In the genomic region with DNA sequence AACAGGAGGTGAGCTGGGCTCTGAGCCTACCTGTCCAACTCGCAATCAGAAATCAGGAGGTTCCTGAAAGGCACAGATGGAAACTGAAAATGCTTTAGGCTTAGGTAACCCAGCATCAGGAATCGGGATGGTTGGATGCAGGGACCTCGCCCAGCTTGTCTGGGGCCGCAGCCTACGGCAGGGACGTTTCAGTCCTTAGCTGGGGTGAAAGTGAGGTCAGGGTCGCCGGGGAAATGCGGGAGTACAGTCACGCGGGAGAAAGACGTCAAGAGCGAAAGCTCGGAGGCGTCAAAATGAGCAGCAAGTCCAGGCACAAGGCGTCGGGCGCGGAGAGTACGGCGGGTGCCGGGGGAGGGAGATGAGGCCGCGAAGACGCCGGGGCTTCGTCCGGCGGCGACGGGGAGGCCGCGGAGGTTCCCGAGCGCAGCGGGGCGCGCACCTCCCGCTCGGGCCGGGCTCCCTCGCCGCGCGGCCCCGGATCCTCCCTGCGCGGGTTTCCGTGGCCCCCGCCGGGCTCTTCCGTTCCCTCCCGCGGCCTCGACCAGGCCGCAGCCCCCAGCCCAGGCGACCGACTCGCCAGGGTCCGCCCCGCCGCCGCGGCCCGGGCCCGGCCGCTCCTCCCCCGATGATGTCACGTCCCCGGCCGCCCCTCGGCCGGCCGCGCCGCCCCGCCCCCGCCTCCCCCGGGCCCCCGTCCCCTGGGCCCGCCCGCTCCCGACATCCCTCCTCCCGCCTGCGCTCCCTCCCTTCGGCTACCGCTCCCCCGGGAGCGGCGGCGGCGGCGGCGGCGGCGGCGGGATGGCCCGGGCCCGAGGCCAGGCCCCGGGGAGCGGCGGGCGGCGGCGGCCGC, we compare ENCODE assay signal across 8 cellular contexts. TPM values are rescaled to one million over a fixed set of nuclear protein-coding genes. Genes with fewer than 3 reads are reported as not detected.
A peak's percentile ranks its signal among the peaks of the same experiment; 100 is the strongest.
DNase-seq lines count a peak whose midpoint lies in the region; ATAC-seq and TF ChIP-seq lines count a peak whose summit lies in the region.

Gene EBF4, plus strand, starts transcription at position 745 of the 850 bp plus-strand sequence. CDS start 866 bp downstream, outside the sequence.

- in situ Hi-C loops in G401 (cut with HindIII; ENCODE audit: low sequenced_read_pairs) = no loop called here

- H3K4me3 Mint-ChIP-seq in activated naive CD4-positive, alpha-beta T cell treated with anti-CD3 and anti-CD28 coated beads for 36 hours = peak within 1 kb of the TSS; percentile 75
- peak within 1 kb of the TSS; percentile 96 for H3K4me3 Mint-ChIP-seq in neural progenitor cell

- H3K27me3 ChIP-seq in gastroesophageal sphincter = peaks cover 8% of the 10 kb centered on the region
- H3K27me3 ChIP-seq in neural progenitor cell = peaks cover 97% of the 10 kb centered on the region

- H3K9me3 Mint-ChIP-seq in activated naive CD4-positive, alpha-beta T cell treated with anti-CD3 and anti-CD28 coated beads for 36 hours = no peaks in the 10 kb centered on the region
- H3K9me3 Mint-ChIP-seq in neural progenitor cell = peaks cover 3% of the 10 kb centered on the region

- WGBS in gastroesophageal sphincter (ENCODE audit: low coverage in 1 of 2), 2 donors = 3 to 6% methylated on average over 20 to 31 of the region's 106 CpGs

- H3K4me2 ChIP-seq in neural progenitor cell = peak within 1 kb of the TSS; percentile 70

- H3K4me1 ChIP-seq in gastroesophageal sphincter (peaks cover 0 to 27% (median 2%) of the 10 kb centered on the region in 3 donors), neural progenitor cell (peaks cover 6% of the 10 kb centered on the region)

- peaks cover 3% of the 10 kb centered on the region for H3K36me3 Mint-ChIP-seq in activated naive CD4-positive, alpha-beta T cell treated with anti-CD3 and anti-CD28 coated beads for 36 hours (ENCODE audit: low read depth)
- peaks cover 4% of the 10 kb centered on the region for H3K36me3 Mint-ChIP-seq in neural progenitor cell

- no peaks in the 10 kb centered on the region for H3K79me2 ChIP-seq in neural progenitor cell (ENCODE audit: low read depth)

- ATAC-seq in gastroesophageal sphincter (peak; percentile 84), GM18909 (IDR thresholded peaks at IDR 0.05; ENCODE audit: poor library complexity, unreplicated experiment) (no peak), GM19395 (IDR thresholded peaks at IDR 0.05; ENCODE audit: unreplicated experiment) (no peak), HG03159 (IDR thresholded peaks at IDR 0.05; ENCODE audit: unreplicated experiment) (no peak)

- intact Hi-C loops in activated naive CD4-positive, alpha-beta T cell treated with anti-CD3 and anti-CD28 coated beads for 36 hours (cut with micrococcal nuclease) = loop anchor here (1.0 kb wide), 1 partner anchor 60 kb away; no protein-coding TSS in a partner anchor

- peaks cover 41% of the 10 kb centered on the region for H4K20me1 ChIP-seq in neural progenitor cell (ENCODE audit: low read depth)

- H3K4me1 Mint-ChIP-seq in activated naive CD4-positive, alpha-beta T cell treated with anti-CD3 and anti-CD28 coated beads for 36 hours (ENCODE audit: low read depth) = peaks cover 15% of the 10 kb centered on the region
- peaks cover 31% of the 10 kb centered on the region for H3K4me1 Mint-ChIP-seq in neural progenitor cell

- DNase-seq in G401 (ENCODE audit: low spot score) (peak; percentile 7), NCI-H1092 (lab: John Stamatoyannopoulos, UW) (peak; percentile 10), neural progenitor cell (ENCODE audit: low spot score) (peak; percentile 78)
- DNase-seq in activated naive CD4-positive, alpha-beta T cell treated with anti-CD3 and anti-CD28 coated beads for 36 hours = peak; percentile 32

- H3K9ac ChIP-seq in neural progenitor cell = no peak within 1 kb of the TSS

- H3K27me3 Mint-ChIP-seq in activated naive CD4-positive, alpha-beta T cell treated with anti-CD3 and anti-CD28 coated beads for 36 hours (ENCODE audit: low read depth) = peaks cover 40% of the 10 kb centered on the region
- peaks cover 64% of the 10 kb centered on the region for H3K27me3 Mint-ChIP-seq in neural progenitor cell (ENCODE audit: insufficient read depth, low read depth)

- peaks cover 17% of the 10 kb centered on the region for H3F3A ChIP-seq in neural progenitor cell (ENCODE audit: low read depth)

- no peaks in the 10 kb centered on the region for H3K9me3 ChIP-seq in gastroesophageal sphincter
- no peaks in the 10 kb centered on the region for H3K9me3 ChIP-seq in neural progenitor cell (ENCODE audit: low read depth)

- CTCF ChIA-PET in activated naive CD4-positive, alpha-beta T cell treated with anti-CD3 and anti-CD28 coated beads for 36 hours (lab: Charles Lee) = interaction anchor here (1.1 to 1.5 kb wide), 4 partner anchors 49 to 61 kb away, joined by 3 to 6 read pairs (median 3); no protein-coding TSS in a partner anchor

- TF ChIP-seq POLR2A in gastroesophageal sphincter (IDR thresholded peaks at IDR 0.05) = peak; percentile 69 to 70

- H3K27ac ChIP-seq in gastroesophageal sphincter = peak within 1 kb of the TSS; percentile 23 to 96 (median 94)
- H3K27ac ChIP-seq in neural progenitor cell = no peak within 1 kb of the TSS

- no peak for TF ChIP-seq EP300 in gastroesophageal sphincter (IDR thresholded peaks at IDR 0.05)

- TF ChIP-seq CTCF in gastroesophageal sphincter (IDR thresholded peaks at IDR 0.05) (no peak), neural progenitor cell (IDR thresholded peaks at IDR 0.05) (no peak)

- H2AFZ ChIP-seq in neural progenitor cell (replicated peaks) = no peak within 1 kb of the TSS

- peak within 1 kb of the TSS; percentile 35 to 71 for H3K4me3 ChIP-seq in gastroesophageal sphincter
- H3K4me3 ChIP-seq in neural progenitor cell = peak within 1 kb of the TSS; percentile 48

- no peaks in the 10 kb centered on the region for H3K36me3 ChIP-seq in gastroesophageal sphincter
- no peaks in the 10 kb centered on the region for H3K36me3 ChIP-seq in neural progenitor cell

- H3K27ac Mint-ChIP-seq in activated naive CD4-positive, alpha-beta T cell treated with anti-CD3 and anti-CD28 coated beads for 36 hours = no peak within 1 kb of the TSS
- H3K27ac Mint-ChIP-seq in neural progenitor cell = peak within 1 kb of the TSS; percentile 97

RNA-seq across cellular contexts. Expression of gene EBF4, which starts in this region (rescaled TPM):
- 0.25 TPM in 1 of 2 replicates, not detected in the other for total RNA-seq in G401 (2014; rRNA removed; shearing (Covaris generic))
- total RNA-seq in activated naive CD4-positive, alpha-beta T cell treated with anti-CD3 and anti-CD28 coated beads for 36 hours = 1 to 10 TPM; 3.2 to 3.5 TPM
- total RNA-seq in gastroesophageal sphincter (10 to 100 TPM; 14.5 to 36.6 (median 19.6) TPM), neural progenitor cell (ENCODE audit: low replicate concordance) (1.9 and 2.5 TPM in 2 replicates)

Comparison
In these comparisons a context has a peak if more than half of its experiments do, and no peak if none do; other contexts are left out.
1. Peak in DNase-seq in G401; RNA of the gene not detected or under 1 TPM.
2. DNase-seq: peak in every context shown above with its lines; median percentile 78 in neural progenitor cell; 32 in activated naive CD4-positive, alpha-beta T cell treated with anti-CD3 and anti-CD28 coated beads for 36 hours; 10 in NCI-H1092; 7 in G401.